In genomic region chr4:152808670-152809069, GRCh38 we compare ENCODE assay signal across 16 cellular contexts. TPM values are rescaled to one million over a fixed set of nuclear protein-coding genes. Genes with fewer than 3 reads are reported as not detected.
A peak's percentile ranks its signal among the peaks of the same experiment; 100 is the strongest.
DNase-seq lines count a peak whose midpoint lies in the region; ATAC-seq and TF ChIP-seq lines count a peak whose summit lies in the region.
"Had no signal": no experiment of that assay in that cellular context is flagged by ENCODE, and none has a peak within 500 bp of the region (broad histone marks: within the 10 kb centered on the region; RNA-seq: fewer than 3 reads in every experiment).

No MANE protein-coding gene starts in this region.

- H2BK12ac ChIP-seq in trophoblast cell (ENCODE audit: low read length): no peak overlapping the region

- no peak overlapping the region for H3K4me3 Mint-ChIP-seq in GM23338
- no peak overlapping the region for H3K4me3 Mint-ChIP-seq in stimulated activated naive B cell treated with anti-CD40 and anti-IgM and Interleukin-4, amounts not matched to agents 10 μg/mL and 1 μg/mL and 100 μg/mL, for 72 hours

- H3K27ac ChIP-seq in GM23338 (ENCODE audit: low read depth): peak overlapping the region; percentile 20; the same call in 1 of the 2 replicates
- H3K27ac ChIP-seq in HUES6 (ENCODE audit: low read depth, low read length): peak overlapping the region; percentile 25; the same call in 1 of the 2 replicates
- no peak overlapping the region for H3K27ac ChIP-seq in trophoblast cell (ENCODE audit: low read depth, low read length)
- H3K27ac ChIP-seq: A549, C4-2B had no signal

- H3K4me1 Mint-ChIP-seq in GM23338: peaks cover 13% of the 10 kb centered on the region
- H3K4me1 Mint-ChIP-seq in stimulated activated naive B cell treated with anti-CD40 and anti-IgM and Interleukin-4, amounts not matched to agents 10 μg/mL and 1 μg/mL and 100 μg/mL, for 72 hours: peaks cover 20 to 42% of the 10 kb centered on the region in 2 donors

- DNase-seq in GM23338 (ENCODE audit: low spot score) (peak; percentile 36), iPS DF 19.7 (ENCODE audit: low read depth, low spot score) (peak; percentile 9), trophoblast cell (peak; percentile 52 to 74), DMS79 treated with DMSO at 0.1 percent for 48 hours (lab: John Stamatoyannopoulos, UW) (no peak), Kasumi-1 (lab: John Stamatoyannopoulos, UW) (no peak)
- no peak for DNase-seq in stimulated activated naive B cell treated with anti-CD40 and anti-IgM and Interleukin-4, amounts not matched to agents 10 μg/mL and 1 μg/mL and 100 μg/mL, for 72 hours
- DNase-seq: BE2C; CD4-positive, alpha-beta memory T cell; DMS79; EL; GDM1; H7 had no signal

- no peak overlapping the region for H2AK5ac ChIP-seq in trophoblast cell (ENCODE audit: low read length)

- H3K36me3 Mint-ChIP-seq in GM23338 (ENCODE audit: low read depth): peaks cover 29% of the 10 kb centered on the region
- H3K36me3 Mint-ChIP-seq in stimulated activated naive B cell treated with anti-CD40 and anti-IgM and Interleukin-4, amounts not matched to agents 10 μg/mL and 1 μg/mL and 100 μg/mL, for 72 hours: peaks cover 29 to 43% of the 10 kb centered on the region in 2 donors

- H3K9ac ChIP-seq in HUES6 (ENCODE audit: low read length): no peak overlapping the region
- no peak overlapping the region for H3K9ac ChIP-seq in trophoblast cell (ENCODE audit: low read length)

- no peak overlapping the region for H2BK5ac ChIP-seq in trophoblast cell (ENCODE audit: low read depth, low read length, poor library complexity)

- no peaks in the 10 kb centered on the region for H3K27me3 Mint-ChIP-seq in GM23338 (ENCODE audit: insufficient read depth, low read depth, poor library complexity)
- H3K27me3 Mint-ChIP-seq in stimulated activated naive B cell treated with anti-CD40 and anti-IgM and Interleukin-4, amounts not matched to agents 10 μg/mL and 1 μg/mL and 100 μg/mL, for 72 hours: no peaks in the 10 kb centered on the region
- H3K27me3 Mint-ChIP-seq: CD4-positive, alpha-beta memory T cell had no signal

- H3K23ac ChIP-seq in trophoblast cell (ENCODE audit: low read length): no peak overlapping the region

- no peaks in the 10 kb centered on the region for H3K9me2 ChIP-seq in GM23338 (ENCODE audit: insufficient read depth)

- no peak overlapping the region for H4K8ac ChIP-seq in trophoblast cell (ENCODE audit: low read depth, low read length)

- H2BK120ac ChIP-seq in trophoblast cell (ENCODE audit: insufficient read depth, low read length, poor library complexity): no peak overlapping the region

- peak; percentile 58 for ATAC-seq in GM23338
- no peak for ATAC-seq in stimulated activated naive B cell treated with anti-CD40 and anti-IgM and Interleukin-4, amounts not matched to agents 10 μg/mL and 1 μg/mL and 100 μg/mL, for 72 hours (replicated peaks)
- ATAC-seq: A549 had no signal

- H3K79me2 ChIP-seq in GM23338 (replicated peaks; ENCODE audit: insufficient read depth) (peaks cover 73% of the 10 kb centered on the region), trophoblast cell (ENCODE audit: control insufficient read depth, insufficient read depth, low read length, poor library complexity) (no peaks in the 10 kb centered on the region)

- no peak overlapping the region for H4K12ac ChIP-seq in trophoblast cell (ENCODE audit: low read depth, low read length)

- H3K9me3 Mint-ChIP-seq in GM23338: peaks cover 10% of the 10 kb centered on the region; the same call in 2 of the 3 replicates
- peaks cover 6 to 12% of the 10 kb centered on the region in 2 donors for H3K9me3 Mint-ChIP-seq in stimulated activated naive B cell treated with anti-CD40 and anti-IgM and Interleukin-4, amounts not matched to agents 10 μg/mL and 1 μg/mL and 100 μg/mL, for 72 hours

- no peak overlapping the region for H4K91ac ChIP-seq in trophoblast cell (ENCODE audit: low read depth, low read length)

- H3K79me1 ChIP-seq in trophoblast cell (ENCODE audit: low read length): no peaks in the 10 kb centered on the region

- H3K9me3 ChIP-seq in HUES6 (ENCODE audit: control insufficient read depth, insufficient read depth, low read depth, low read length) (peaks cover 13% of the 10 kb centered on the region; the same call in 1 of the 2 replicates), trophoblast cell (ENCODE audit: insufficient read depth, low read depth, low read length) (no peaks in the 10 kb centered on the region)
- H3K9me3 ChIP-seq: A549, BE2C had no signal

- H3K4me1 ChIP-seq in GM23338 (ENCODE audit: insufficient read depth) (peaks cover 24% of the 10 kb centered on the region), HUES6 (ENCODE audit: control insufficient read depth, insufficient read depth, low read length) (peaks cover 10% of the 10 kb centered on the region; the same call in 1 of the 2 replicates), trophoblast cell (ENCODE audit: control insufficient read depth in 1 of 2, insufficient read depth in 2 of 2, low read length in 2 of 2) (no peaks in the 10 kb centered on the region)
- H3K4me1 ChIP-seq: A549, BE2C had no signal

- H3K4ac ChIP-seq in trophoblast cell (ENCODE audit: low read depth, low read length): no peak overlapping the region

- 0 out of 2 replicates have a peak, but pooled peaks cover 3% of the 10 kb centered on the region for H3F3A ChIP-seq in GM23338 (replicated peaks; ENCODE audit: low read depth)

- TF ChIP-seq CTCF in GM23338 (conservative IDR thresholded peaks at IDR 0.05; ENCODE audit: low read depth in 2 of 2): no peak; a peak in 1 of 4 replicates

- H4K20me1 ChIP-seq in GM23338 (replicated peaks; ENCODE audit: insufficient read depth): peaks cover 4% of the 10 kb centered on the region

- H3K18ac ChIP-seq in trophoblast cell (ENCODE audit: low read length): no peak overlapping the region

- H3K4me3 ChIP-seq in GM23338 (no peak overlapping the region), HUES6 (ENCODE audit: low read depth, low read length) (no peak overlapping the region; the same call in 1 of the 2 replicates), trophoblast cell (ENCODE audit: low read depth, low read length) (no peak overlapping the region)
- H3K4me3 ChIP-seq: A549 had no signal

- 0 out of 2 replicates have a peak overlapping the region, but pooled peaks have one; percentile 38 for H3K27ac Mint-ChIP-seq in GM23338
- no peak overlapping the region for H3K27ac Mint-ChIP-seq in stimulated activated naive B cell treated with anti-CD40 and anti-IgM and Interleukin-4, amounts not matched to agents 10 μg/mL and 1 μg/mL and 100 μg/mL, for 72 hours
- H3K27ac Mint-ChIP-seq: CD4-positive, alpha-beta memory T cell had no signal

- H3K27me3 ChIP-seq in GM23338 (ENCODE audit: insufficient read depth): no peaks in the 10 kb centered on the region
- H3K27me3 ChIP-seq in HUES6 (ENCODE audit: control insufficient read depth, insufficient read depth, low read length): no peaks in the 10 kb centered on the region
- H3K27me3 ChIP-seq in trophoblast cell (ENCODE audit: insufficient read depth, low read length): no peaks in the 10 kb centered on the region
- H3K27me3 ChIP-seq: BE2C had no signal

- no peak overlapping the region for H3K14ac ChIP-seq in trophoblast cell (ENCODE audit: low read length)

- H3K36me3 ChIP-seq in GM23338 (ENCODE audit: insufficient read depth) (no peaks in the 10 kb centered on the region), HUES6 (ENCODE audit: control insufficient read depth, insufficient read depth, low read length) (peaks cover 12% of the 10 kb centered on the region; the same call in 1 of the 2 replicates), trophoblast cell (ENCODE audit: control insufficient read depth in 1 of 2, insufficient read depth in 2 of 2, low read length in 2 of 2) (peaks cover 0 to 1% of the 10 kb centered on the region in 2 experiments)
- H3K36me3 ChIP-seq: BE2C had no signal

- H2AFZ ChIP-seq in GM23338 (no peak overlapping the region), trophoblast cell (ENCODE audit: insufficient read depth, low read length, poor library complexity) (no peak overlapping the region)

- H3K4me2 ChIP-seq in GM23338 (peak overlapping the region; percentile 8; the same call in 1 of the 2 replicates), trophoblast cell (ENCODE audit: low read length) (no peak overlapping the region)
- H3K4me2 ChIP-seq: A549 had no signal

- WGBS in trophoblast cell (ENCODE audit: extremely low coverage, insufficient coverage, insufficient read length): no CpG with 5 or more reads among the region's 8 CpGs

TF ChIP-seq in GM23338, 12 proteins besides CTCF, POLR2A, EP300 and RAD21:
- peak; percentile 64; the same call in 1 of the 2 replicates for TF ChIP-seq NANOG (IDR thresholded peaks at IDR 0.05; ENCODE audit: borderline replicate concordance)
- TF ChIP-seq CREB1 (CRISPR knock-in tag; IDR thresholded peaks at IDR 0.05; ENCODE audit: low read depth): no peak
- TF ChIP-seq EZH2phosphoT487 (IDR thresholded peaks at IDR 0.05; ENCODE audit: unreplicated experiment): no peak

RNA-seq across cellular contexts. Expression of gene ARFIP1, which starts 28.9 kb away (rescaled TPM):
- total RNA-seq in GM23338 (2014; rRNA removed; shearing (Covaris generic)): 42.8 and 49.6 TPM in 2 replicates
- 43.8 and 46.0 TPM in 2 replicates for polyA plus RNA-seq in GM23338 (2016; fragmentation: Nextera tagmentation; extraction: Ambion mirVana)
- polyA plus RNA-seq in trophoblast cell (2013): 40.5 and 40.9 TPM in 2 replicates

RNA-seq across cellular contexts. Expression of gene TIGD4, which starts 29.1 kb away (rescaled TPM):
- total RNA-seq in GM23338 (2014; rRNA removed; shearing (Covaris generic)): 1.7 and 2.8 TPM in 2 replicates
- 1.3 and 1.6 TPM in 2 replicates for polyA plus RNA-seq in GM23338 (2016; fragmentation: Nextera tagmentation; extraction: Ambion mirVana)
- polyA plus RNA-seq in trophoblast cell (2013): 0.05 and 0.11 TPM in 2 replicates
- polyA plus RNA-seq: AG04450; CD4-positive, alpha-beta memory T cell had no signal

Comparison
In these comparisons a context has a peak if more than half of its experiments do, and no peak if none do; other contexts are left out.
1. DNase-seq: peak in GM23338 (single experiment), iPS DF 19.7 (single experiment) and trophoblast cell (2 of 2); none in DMS79 treated with DMSO at 0.1 percent for 48 hours (single experiment), stimulated activated naive B cell treated with anti-CD40 and anti-IgM and Interleukin-4, amounts not matched to agents 10 μg/mL and 1 μg/mL and 100 μg/mL, for 72 hours (single experiment) and Kasumi-1 (0 of 2).